Comparison of ENCODE assay signal across 4 cellular contexts in the genomic region with DNA sequence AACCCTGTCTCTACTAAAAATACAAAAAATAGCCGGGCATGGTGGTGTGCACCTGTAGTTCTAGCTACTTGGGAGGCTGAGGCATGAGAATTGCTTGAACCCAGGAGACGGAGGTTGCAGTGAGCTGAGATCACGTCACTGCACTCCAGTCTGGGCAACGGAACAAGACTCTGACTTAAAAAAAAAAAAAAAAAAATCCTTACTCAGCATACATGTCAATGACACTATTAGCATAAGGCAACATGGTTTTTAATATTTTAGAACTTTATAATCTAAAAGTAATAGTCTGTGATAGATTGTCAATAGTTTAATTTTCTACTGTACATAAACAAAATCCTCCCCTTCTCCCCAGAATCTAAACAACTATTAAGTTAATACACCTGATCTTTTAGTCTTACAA.
TF ChIP-seq lines count a peak whose summit lies in the region.

No MANE protein-coding gene starts in this region.

TF ChIP-seq in A549, 52 proteins besides CTCF, POLR2A, EP300 and RAD21:
- peak; percentile 59 for TF ChIP-seq MAFK (IDR thresholded peaks at IDR 0.05; ENCODE audit: partially characterized antibody)

TF ChIP-seq in IMR-90, 13 proteins besides CTCF, POLR2A, EP300 and RAD21:
- TF ChIP-seq MAFK (IDR thresholded peaks at IDR 0.05; ENCODE audit: low read depth, low read length): peak; percentile 40; the same call in 1 of the 2 replicates
TF ChIP-seq in IMR-90: peak in this region for 1; not testable (repeated sequence) for 12.

TF ChIP-seq in K562, 482 proteins besides CTCF, POLR2A, EP300 and RAD21:
- TF ChIP-seq ZNF316 (IDR thresholded peaks at IDR 0.05) (peak; percentile 71), C11orf30 (IDR thresholded peaks at IDR 0.05; ENCODE audit: low read depth) (peak; percentile 61; the same call in 1 of the 2 replicates), MAFG (tag; conservative IDR thresholded peaks at IDR 0.05) (peak; percentile 38; the same call in 1 of the 2 replicates)

TF ChIP-seq in HepG2, 621 proteins besides CTCF, POLR2A, EP300 and RAD21:
- TF ChIP-seq MAFF (IDR thresholded peaks at IDR 0.05; ENCODE audit: low read depth, low read length): peak; percentile 28; the same call in 1 of the 2 replicates
- peak in 1 of 2 experiments; percentile 66; a peak in 2 of 4 replicates for TF ChIP-seq MAFK (conservative IDR thresholded peaks at IDR 0.05 in 1 of 2, IDR thresholded peaks at IDR 0.05 in 1 of 2; ENCODE audit: low read length in 2 of 2)
